In genomic region chr4:186651181-186651603, GRCh38 we compare ENCODE assay signal across 11 cellular contexts.
DNase-seq lines count a peak whose midpoint lies in the region; ATAC-seq and TF ChIP-seq lines count a peak whose summit lies in the region.
"Had no signal": no experiment of that assay in that cellular context is flagged by ENCODE, and none has a peak within 500 bp of the region (broad histone marks: within the 10 kb centered on the region; RNA-seq: fewer than 3 reads in every experiment).

No MANE protein-coding gene starts in this region.

- no peak for DNase-seq in GM23338 (ENCODE audit: low spot score)
- DNase-seq in Panc1 (ENCODE audit: low read depth, low spot score) = no peak
- DNase-seq in heart right ventricle = no peak
- no peak for DNase-seq in sciatic nerve (ENCODE audit: low spot score)
- DNase-seq in PC-3 = no peak
- no peak for DNase-seq in MG63
- no peak for DNase-seq in NCI-H1417 treated with DMSO at 0.1 percent for 48 hours (lab: John Stamatoyannopoulos, UW)
- no peak for DNase-seq in activated gamma-delta T cell treated with Interleukin-2 at 50 U/mL for 16 hours
- DNase-seq: DMS 273 treated with DMSO at 0.1 percent for 48 hours, MM.1S, Peyer's patch had no signal

- H3K4me1 ChIP-seq in GM23338 (ENCODE audit: insufficient read depth) (peaks cover 43% of the 10 kb centered on the region), Panc1 (ENCODE audit: control insufficient read depth, insufficient read depth, low read length) (peaks cover 46% of the 10 kb centered on the region), heart right ventricle (peaks cover 0 to 26% (median 11%) of the 10 kb centered on the region in 9 donors), PC-3 (ENCODE audit: insufficient read depth, low read length) (no peaks in the 10 kb centered on the region)
- H3K4me1 ChIP-seq: Peyer's patch had no signal

- H3K9me3 ChIP-seq in Panc1 (ENCODE audit: control insufficient read depth, insufficient read depth, low read depth, low read length) = no peaks in the 10 kb centered on the region
- H3K9me3 ChIP-seq in heart right ventricle = no peaks in the 10 kb centered on the region
- H3K9me3 ChIP-seq in PC-3 (ENCODE audit: low read length) = no peaks in the 10 kb centered on the region
- no peaks in the 10 kb centered on the region for H3K9me3 ChIP-seq in MG63
- H3K9me3 ChIP-seq: Peyer's patch had no signal

- H3F3A ChIP-seq in GM23338 (replicated peaks; ENCODE audit: low read depth) = no peaks in the 10 kb centered on the region
- no peaks in the 10 kb centered on the region for H3F3A ChIP-seq in PC-3 (ENCODE audit: low read length, unreplicated experiment)

- no peak overlapping the region for H3K9ac ChIP-seq in PC-3 (ENCODE audit: low read length)

- H3K4me3 ChIP-seq in GM23338 = no peak overlapping the region
- H3K4me3 ChIP-seq in Panc1 (ENCODE audit: low read depth in 2 of 2, low read length in 2 of 2) = peak overlapping the region; percentile 4 to 36; a peak in 3 of 4 replicates
- peak overlapping the region in 9 of 10 donors; percentile 30 to 52 (median 41) for H3K4me3 ChIP-seq in heart right ventricle
- no peak overlapping the region for H3K4me3 ChIP-seq in PC-3 (ENCODE audit: low read length)
- H3K4me3 ChIP-seq in MG63 = no peak overlapping the region

- H3K27me3 ChIP-seq in GM23338 (ENCODE audit: insufficient read depth) (no peaks in the 10 kb centered on the region), Panc1 (ENCODE audit: control insufficient read depth, insufficient read depth, low read length) (no peaks in the 10 kb centered on the region), heart right ventricle (peaks cover 0 to 5% (median 0%) of the 10 kb centered on the region in 7 donors), PC-3 (ENCODE audit: low read length) (no peaks in the 10 kb centered on the region), MG63 (no peaks in the 10 kb centered on the region)
- H3K27me3 ChIP-seq: Peyer's patch had no signal

- peaks cover 5% of the 10 kb centered on the region for H3K27me3 Mint-ChIP-seq in GM23338 (ENCODE audit: insufficient read depth, low read depth, poor library complexity)

- POLR2A ChIA-PET in Panc1 (lab: Charles Lee) (no interaction called here), PC-3 (lab: Charles Lee; ENCODE audit: unreplicated experiment) (no interaction called here)

- H3K27ac ChIP-seq in GM23338 (ENCODE audit: low read depth) = no peak overlapping the region
- H3K27ac ChIP-seq in Panc1 (ENCODE audit: low read length) = peak overlapping the region; percentile 72
- peak overlapping the region in 7 of 10 donors; percentile 4 to 74 (median 46) for H3K27ac ChIP-seq in heart right ventricle
- no peak overlapping the region for H3K27ac ChIP-seq in PC-3 (ENCODE audit: low read length)
- H3K27ac ChIP-seq: Peyer's patch had no signal

- no peak for TF ChIP-seq CTCF in GM23338 (conservative IDR thresholded peaks at IDR 0.05; ENCODE audit: low read depth in 2 of 2)
- TF ChIP-seq CTCF in Panc1 (IDR thresholded peaks at IDR 0.05) = no peak
- no peak for TF ChIP-seq CTCF in heart right ventricle (IDR thresholded peaks at IDR 0.05)
- no peak for TF ChIP-seq CTCF in PC-3 (conservative IDR thresholded peaks at IDR 0.05; ENCODE audit: low read depth, low read length)

- ATAC-seq in GM23338 (no peak), Panc1 (peak; percentile 66), heart right ventricle (peak in 6 of 8 donors; percentile 23 to 56 (median 39)), sciatic nerve (peak; percentile 25), PC-3 (no peak)

- H4K20me1 ChIP-seq in GM23338 (replicated peaks; ENCODE audit: insufficient read depth) = no peaks in the 10 kb centered on the region
- H4K20me1 ChIP-seq in PC-3 (ENCODE audit: low read length) = no peaks in the 10 kb centered on the region

- H3K79me2 ChIP-seq in GM23338 (replicated peaks; ENCODE audit: insufficient read depth) = peaks cover 31% of the 10 kb centered on the region
- no peaks in the 10 kb centered on the region for H3K79me2 ChIP-seq in PC-3 (ENCODE audit: low read length)

- no peak overlapping the region for H3K4me2 ChIP-seq in GM23338
- H3K4me2 ChIP-seq in PC-3 (ENCODE audit: low read length) = no peak overlapping the region

- no peak overlapping the region for H2AFZ ChIP-seq in GM23338
- no peak overlapping the region for H2AFZ ChIP-seq in PC-3 (ENCODE audit: low read length)

- H3K9me2 ChIP-seq in GM23338 (ENCODE audit: insufficient read depth) (no peaks in the 10 kb centered on the region), PC-3 (replicated peaks; ENCODE audit: low read length) (no peaks in the 10 kb centered on the region)

- peaks cover 57% of the 10 kb centered on the region for H3K4me1 Mint-ChIP-seq in GM23338

- H3K27ac Mint-ChIP-seq in GM23338 = peak overlapping the region; percentile 21

- H3K9me3 Mint-ChIP-seq in GM23338 = no peaks in the 10 kb centered on the region; the same call in 2 of the 3 replicates

- 83 to 87% methylated on average over 5 of the region's 5 CpGs for WGBS in heart right ventricle, 2 donors

- H3K36me3 Mint-ChIP-seq in GM23338 (ENCODE audit: low read depth) = peaks cover 23% of the 10 kb centered on the region; the same call in 2 of the 3 replicates

- BruUV-seq in Panc1 (replicated peaks; lab: Mats Ljungman, UMichigan) = no TSS peak
- BruUV-seq in PC-3 (replicated peaks; lab: Mats Ljungman, UMichigan) = no TSS peak

- no peak overlapping the region for H3K4me3 Mint-ChIP-seq in GM23338

- in situ Hi-C loops in Panc1 (cut with HindIII; ENCODE audit: low pct_unique_long_range_greater_than_20kb, low sequenced_read_pairs) = no loop called here

- H3K36me3 ChIP-seq in GM23338 (ENCODE audit: insufficient read depth) (no peaks in the 10 kb centered on the region; the same call in 1 of the 2 replicates), Panc1 (ENCODE audit: control insufficient read depth, insufficient read depth, low read length) (peaks cover 13% of the 10 kb centered on the region), heart right ventricle (peaks cover 0 to 13% (median 0%) of the 10 kb centered on the region in 9 donors), PC-3 (ENCODE audit: low read depth, low read length) (no peaks in the 10 kb centered on the region), MG63 (no peaks in the 10 kb centered on the region)

- intact Hi-C loops in Panc1 (cut with micrococcal nuclease; ENCODE audit: unreplicated experiment) = no loop called here
- intact Hi-C loops in heart right ventricle (cut with DNase I) = loop anchor here in 1 of 10 donors (5.0 to 10.0 kb wide), 2 partner anchors 71 to 294 kb away; partner anchors contain the start of gene FAT1
- intact Hi-C loops in sciatic nerve (cut with DNase I) = no loop called here
- intact Hi-C loops in PC-3 (cut with micrococcal nuclease) = no loop called here

- CTCF ChIA-PET in Panc1 (lab: Charles Lee) (no interaction called here), PC-3 (lab: Charles Lee) (interaction anchor here (0.6 kb wide), 1 partner anchor 589 kb away, joined by 3 read pairs; no protein-coding TSS in a partner anchor)

TF ChIP-seq in GM23338, 12 proteins besides CTCF, POLR2A, EP300 and RAD21 (continues in another document):
- TF ChIP-seq ZNF114 (CRISPR knock-in tag; IDR thresholded peaks at IDR 0.05) = no peak

Comparison
In these comparisons a context has a peak if more than half of its experiments do, and no peak if none do; other contexts are left out.
1. ATAC-seq: peak in Panc1 (single experiment), heart right ventricle (6 of 8) and sciatic nerve (single experiment); none in GM23338 (single experiment) and PC-3 (single experiment).
2. H3K27ac ChIP-seq: peak in Panc1 (single experiment) and heart right ventricle (7 of 10); none in GM23338 (single experiment) and PC-3 (single experiment).
3. H3K4me3 ChIP-seq: peak in Panc1 (2 of 2) and heart right ventricle (9 of 10); none in GM23338 (single experiment), PC-3 (single experiment) and MG63 (single experiment).